In the genomic region with DNA sequence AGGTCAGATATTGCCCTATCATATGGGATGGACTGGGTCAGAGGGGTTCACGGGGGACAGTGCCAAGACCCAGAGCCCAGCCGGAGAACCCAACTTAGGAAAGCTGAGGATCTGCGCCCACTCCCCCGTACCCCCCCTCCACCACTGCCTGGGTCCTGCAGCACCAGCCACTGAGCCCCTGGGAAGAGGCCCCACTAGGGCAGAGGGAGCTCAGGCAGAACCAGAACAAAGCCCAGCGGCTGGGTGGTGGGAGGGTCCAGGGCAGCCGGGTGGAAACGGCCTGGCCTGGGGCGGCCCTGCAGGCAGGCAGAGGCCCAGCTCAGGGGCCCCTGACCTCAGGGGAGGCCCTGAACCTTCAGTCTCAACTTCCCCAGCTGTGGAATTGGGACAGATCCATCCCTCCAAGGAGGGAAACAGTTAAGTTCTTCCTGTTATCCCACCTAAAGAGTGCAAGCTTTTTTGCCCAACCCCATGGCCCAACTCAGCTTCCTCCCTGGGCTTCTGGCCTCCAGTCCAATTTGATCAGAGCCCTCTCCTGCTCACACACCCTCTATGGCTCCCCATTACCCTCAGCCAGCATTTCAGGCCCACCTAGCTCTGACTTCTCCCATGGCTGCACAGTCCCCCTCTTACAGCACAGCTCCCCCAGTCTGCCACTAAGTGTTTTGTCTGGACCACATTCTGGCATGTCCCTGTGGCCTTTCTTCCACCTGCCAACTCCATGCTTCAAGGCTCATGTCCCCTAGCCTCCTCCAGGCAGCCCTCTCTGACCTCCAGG, we compare ENCODE assay signal across 10 cellular contexts. TPM values are rescaled to one million over a fixed set of nuclear protein-coding genes. Genes with fewer than 3 reads are reported as not detected.
A peak's percentile ranks its signal among the peaks of the same experiment; 100 is the strongest.
DNase-seq lines count a peak whose midpoint lies in the region; ATAC-seq, FAIRE-seq and TF ChIP-seq lines count a peak whose summit lies in the region.
"Had no signal": no experiment of that assay in that cellular context is flagged by ENCODE, and none has a peak within 500 bp of the region (broad histone marks: within the 10 kb centered on the region; RNA-seq: fewer than 3 reads in every experiment).

No MANE protein-coding gene starts in this region.

- peak overlapping the region; percentile 92 to 96 for H3K27ac ChIP-seq in A549
- H3K27ac ChIP-seq in coronary artery, result peak overlapping the region; percentile 61 to 91
- no peak overlapping the region for H3K27ac ChIP-seq in suprapubic skin
- H3K27ac ChIP-seq: KMS-11 had no signal

- H3K27me3 Mint-ChIP-seq in IgD-negative memory B cell (no peaks in the 10 kb centered on the region), naive B cell (no peaks in the 10 kb centered on the region)

- H3K4me1 ChIP-seq in A549 (peaks cover 69% of the 10 kb centered on the region), suprapubic skin (peaks cover 40% of the 10 kb centered on the region)

- no peak for DNase-seq in A549 (ENCODE audit: low read depth in 1 of 2, low spot score in 1 of 2)
- DNase-seq in coronary artery (ENCODE audit: low spot score), result no peak
- no peak for DNase-seq in naive B cell
- no peak for DNase-seq in NCI-H1694 treated with DMSO at 0.1 percent for 48 hours (lab: John Stamatoyannopoulos, UW)
- no peak for DNase-seq in activated T-cell treated with anti-CD3 and anti-CD28 coated beads for 4 hours
- no peak for DNase-seq in NCI-H1694 (lab: John Stamatoyannopoulos, UW)
- no peak for DNase-seq in suprapubic skin (ENCODE audit: low spot score in 2 of 2)

- TF ChIP-seq CTCF in A549 (IDR thresholded peaks at IDR 0.05) (no peak), coronary artery (IDR thresholded peaks at IDR 0.05) (no peak), suprapubic skin (IDR thresholded peaks at IDR 0.05) (no peak)

- TF ChIP-seq POLR2A in A549 (IDR thresholded peaks at IDR 0.05; ENCODE audit: low read length), result no peak
- TF ChIP-seq POLR2A in suprapubic skin (IDR thresholded peaks at IDR 0.05), result no peak

- 65% methylated on average over 4 of the region's 8 CpGs for WGBS in A549 (ENCODE audit: missing lambda C conversion rate)
- WGBS in suprapubic skin, result 100% methylated on average over 2 of the region's 8 CpGs

- H3K4me3 Mint-ChIP-seq in IgD-negative memory B cell, result peak overlapping the region in 3 of 4 donors; percentile 15 to 64 (median 49)
- H3K4me3 Mint-ChIP-seq in naive B cell, result peak overlapping the region in 5 of 8 donors; percentile 4 to 82 (median 47)

- H3K27me3 ChIP-seq in suprapubic skin, result no peaks in the 10 kb centered on the region

- TF ChIP-seq RAD21 in A549 (conservative IDR thresholded peaks at IDR 0.05 in 1 of 2, IDR thresholded peaks at IDR 0.05 in 1 of 2), result no peak

- no peak for FAIRE-seq in A549 (lab: Jason Lieb, UNC)
- FAIRE-seq: urothelium cell line had no signal

- H3K4me3 ChIP-seq in A549 (peak overlapping the region; percentile 93), coronary artery (peak overlapping the region; percentile 6), suprapubic skin (no peak overlapping the region)

- POLR2A ChIA-PET in A549 (lab: Yijun Ruan, JAX), result interaction anchor here (1.6 kb wide), 1 partner anchor 8 kb away, joined by 5 read pairs; no protein-coding TSS in a partner anchor

- H3K4me1 Mint-ChIP-seq in IgD-negative memory B cell, result peaks cover 4 to 11% (median 5%) of the 10 kb centered on the region in 3 donors
- H3K4me1 Mint-ChIP-seq in naive B cell, result peaks cover 16 to 32% (median 21%) of the 10 kb centered on the region in 3 donors

- H3K36me3 ChIP-seq in suprapubic skin, result peaks cover 25% of the 10 kb centered on the region

- H3K36me3 Mint-ChIP-seq in IgD-negative memory B cell (no peaks in the 10 kb centered on the region), naive B cell (no peaks in the 10 kb centered on the region)

- H3K4me2 ChIP-seq in A549, result peak overlapping the region; percentile 90

- ATAC-seq in A549 (no peak), naive B cell (ENCODE audit: low read depth in 2 of 2) (no peak)

- H3K9me3 ChIP-seq in A549, result no peaks in the 10 kb centered on the region
- no peaks in the 10 kb centered on the region for H3K9me3 ChIP-seq in suprapubic skin

- CTCF ChIA-PET in A549 (lab: Yijun Ruan, JAX), result interaction anchor here (0.7 to 10.0 kb wide), 9 partner anchors 7 to 527 kb away, joined by 3 to 62 read pairs (median 3); a partner anchor contains a TSS

- H3K27ac Mint-ChIP-seq in IgD-negative memory B cell, result peak overlapping the region in 2 of 3 donors; percentile 56 to 82
- H3K27ac Mint-ChIP-seq in naive B cell, result peak overlapping the region in 3 of 6 donors; percentile 51 to 75 (median 62)

- TF ChIP-seq EP300 in A549 (IDR thresholded peaks at IDR 0.05) (no peak), suprapubic skin (IDR thresholded peaks at IDR 0.05) (no peak)

- no peaks in the 10 kb centered on the region for H3K9me3 Mint-ChIP-seq in IgD-negative memory B cell
- no peaks in the 10 kb centered on the region for H3K9me3 Mint-ChIP-seq in naive B cell

TF ChIP-seq in A549, 52 proteins besides CTCF, POLR2A, EP300 and RAD21 (continues in another document):
- no peak for TF ChIP-seq RARB (CRISPR knock-in tag; IDR thresholded peaks at IDR 0.05)
- peak; percentile 91 for TF ChIP-seq ZFP36 (IDR thresholded peaks at IDR 0.05; ENCODE audit: borderline replicate concordance, partially characterized antibody)
- TF ChIP-seq JUN (IDR thresholded peaks at IDR 0.05), result no peak
- no peak for TF ChIP-seq POLR2AphosphoS2 (conservative IDR thresholded peaks at IDR 0.05; ENCODE audit: low read length)
- TF ChIP-seq KDM1A (IDR thresholded peaks at IDR 0.05; ENCODE audit: low read depth), result peak; percentile 89; the same call in 1 of the 2 replicates
- TF ChIP-seq EHF (CRISPR knock-in tag; IDR thresholded peaks at IDR 0.05), result no peak
- no peak for TF ChIP-seq BHLHE40 (IDR thresholded peaks at IDR 0.05; ENCODE audit: low read depth, low read length)
- TF ChIP-seq, protein P1, sequence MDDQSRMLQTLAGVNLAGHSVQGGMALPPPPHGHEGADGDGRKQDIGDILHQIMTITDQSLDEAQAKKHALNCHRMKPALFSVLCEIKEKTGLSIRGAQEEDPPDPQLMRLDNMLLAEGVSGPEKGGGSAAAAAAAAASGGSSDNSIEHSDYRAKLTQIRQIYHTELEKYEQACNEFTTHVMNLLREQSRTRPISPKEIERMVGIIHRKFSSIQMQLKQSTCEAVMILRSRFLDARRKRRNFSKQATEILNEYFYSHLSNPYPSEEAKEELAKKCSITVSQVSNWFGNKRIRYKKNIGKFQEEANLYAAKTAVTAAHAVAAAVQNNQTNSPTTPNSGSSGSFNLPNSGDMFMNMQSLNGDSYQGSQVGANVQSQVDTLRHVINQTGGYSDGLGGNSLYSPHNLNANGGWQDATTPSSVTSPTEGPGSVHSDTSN (IDR thresholded peaks at IDR 0.05), result no peak
- no peak for TF ChIP-seq FOSL2 (IDR thresholded peaks at IDR 0.05)
- TF ChIP-seq FOSL2 (CRISPR knock-in tag; IDR thresholded peaks at IDR 0.05), result no peak
- no peak for TF ChIP-seq CHD4 (IDR thresholded peaks at IDR 0.05; ENCODE audit: borderline replicate concordance)
- no peak for TF ChIP-seq RCOR1 (IDR thresholded peaks at IDR 0.05; ENCODE audit: low read depth, low read length)
- peak; percentile 57; the same call in 1 of the 2 replicates for TF ChIP-seq HDAC2 (IDR thresholded peaks at IDR 0.05)

RNA-seq across cellular contexts. Expression of a gene that starts 3.1 kb away (rescaled TPM):
- polyA plus RNA-seq in A549 (2011; rRNA removed), result 30.4 and 31.9 TPM in 2 replicates
- 68.5 and 118 TPM in 2 replicates for polyA plus RNA-seq in A549 (2012; cell fraction: cytosol; rRNA removed)
- 86.5 and 152 TPM in 2 replicates for polyA plus RNA-seq in A549 (2012; cell fraction: nucleus; rRNA removed)
- 37.7 to 42.4 TPM (median 42.1 TPM) in 3 replicates for polyA plus RNA-seq in A549 (2017; fragmentation: RNase III; extraction: RNeasy Plus Mini Kit Qiagen cat#74134 plus additional on column Dnase treatment)
- polyA minus RNA-seq in A549 (2011; rRNA and poly(A)+ RNA removed), result 18.0 and 28.2 TPM in 2 replicates
- 1.3 TPM for polyA plus RNA-seq in IgD-negative memory B cell
- 1 to 10 TPM in 3 of 6 donors, under 1 TPM in 2, not detected in 1; 0.33 to 1.6 (median 1.0) TPM for polyA plus RNA-seq in naive B cell (ENCODE audit: low read depth in 6 of 6)
- total RNA-seq in suprapubic skin, result 10 to 100 TPM; 25.8 to 79.3 (median 54.8) TPM

RNA-seq across cellular contexts. Expression of a gene that starts 16.6 kb away (rescaled TPM):
- polyA plus RNA-seq in A549 (2011; rRNA removed) (5.5 and 8.5 TPM in 2 replicates), A549 (2017; fragmentation: RNase III; extraction: RNeasy Plus Mini Kit Qiagen cat#74134 plus additional on column Dnase treatment) (6.0 to 10.7 TPM (median 9.2 TPM) in 3 replicates), IgD-negative memory B cell (46.0 TPM), naive B cell (ENCODE audit: low read depth in 6 of 6) (10 to 100 TPM; 32.8 to 82.8 (median 39.3) TPM)
- 7.7 and 9.8 TPM in 2 replicates for polyA plus RNA-seq in A549 (2012; cell fraction: cytosol; rRNA removed)
- polyA plus RNA-seq in A549 (2012; cell fraction: nucleus; rRNA removed), result 9.2 and 9.3 TPM in 2 replicates
- polyA minus RNA-seq in A549 (2011; rRNA and poly(A)+ RNA removed), result 6.3 and 6.7 TPM in 2 replicates
- total RNA-seq in suprapubic skin, result 1 to 10 TPM; 2.7 to 9.7 (median 4.8) TPM

RNA-seq across cellular contexts. Expression of a gene that starts 21.9 kb away (rescaled TPM):
- polyA plus RNA-seq in A549 (2011; rRNA removed), result 0.03 and 0.04 TPM in 2 replicates
- polyA plus RNA-seq in A549 (2012; cell fraction: cytosol; rRNA removed), result 0.03 TPM in 2 replicates
- 0.10 and 0.12 TPM in 2 replicates for polyA plus RNA-seq in A549 (2012; cell fraction: nucleus; rRNA removed)
- not detected in 3 replicates for polyA plus RNA-seq in A549 (2017; fragmentation: RNase III; extraction: RNeasy Plus Mini Kit Qiagen cat#74134 plus additional on column Dnase treatment)
- 0.08 TPM in 1 of 2 replicates, not detected in the other for polyA minus RNA-seq in A549 (2011; rRNA and poly(A)+ RNA removed)
- polyA plus RNA-seq in IgD-negative memory B cell, result not detected
- polyA plus RNA-seq in naive B cell (ENCODE audit: low read depth in 6 of 6), result not detected
- total RNA-seq in suprapubic skin, result 1 to 10 TPM; 1.2 to 8.4 (median 2.1) TPM

RNA-seq across cellular contexts. Expression of a gene that starts 24.6 kb away (rescaled TPM):
- polyA plus RNA-seq in A549 (2011; rRNA removed) (52.1 and 56.0 TPM in 2 replicates), A549 (2017; fragmentation: RNase III; extraction: RNeasy Plus Mini Kit Qiagen cat#74134 plus additional on column Dnase treatment) (64.0 to 67.6 TPM (median 65.7 TPM) in 3 replicates), IgD-negative memory B cell (115 TPM), naive B cell (ENCODE audit: low read depth in 6 of 6) (100 to 1,000 TPM; 102 to 183 (median 108) TPM)
- 86.5 and 87.5 TPM in 2 replicates for polyA plus RNA-seq in A549 (2012; cell fraction: cytosol; rRNA removed)
- 96.9 and 101 TPM in 2 replicates for polyA plus RNA-seq in A549 (2012; cell fraction: nucleus; rRNA removed)
- 18.7 and 20.4 TPM in 2 replicates for polyA minus RNA-seq in A549 (2011; rRNA and poly(A)+ RNA removed)
- 10 to 100 TPM; 54.6 to 66.8 (median 63.7) TPM for total RNA-seq in suprapubic skin

RNA-seq across cellular contexts. Expression of a gene that starts 27.5 kb away (rescaled TPM):
- polyA plus RNA-seq in A549 (2011; rRNA removed) (10.1 and 10.2 TPM in 2 replicates), A549 (2017; fragmentation: RNase III; extraction: RNeasy Plus Mini Kit Qiagen cat#74134 plus additional on column Dnase treatment) (15.5 to 18.4 TPM (median 16.5 TPM) in 3 replicates), IgD-negative memory B cell (52.5 TPM), naive B cell (ENCODE audit: low read depth in 6 of 6) (10 to 100 TPM; 46.2 to 70.0 (median 58.7) TPM)
- 23.8 and 28.6 TPM in 2 replicates for polyA plus RNA-seq in A549 (2012; cell fraction: cytosol; rRNA removed)
- 18.2 and 19.8 TPM in 2 replicates for polyA plus RNA-seq in A549 (2012; cell fraction: nucleus; rRNA removed)
- 8.7 and 11.7 TPM in 2 replicates for polyA minus RNA-seq in A549 (2011; rRNA and poly(A)+ RNA removed)
- total RNA-seq in suprapubic skin, result 10 to 100 TPM; 17.3 to 25.2 (median 21.6) TPM

Comparison
In these comparisons a context has a peak if more than half of its experiments do, and no peak if none do; other contexts are left out.
1. RNA of a gene that starts 3.1 kb away (polyA plus RNA-seq): 30.4 to 152 TPM in A549; 1.3 TPM in IgD-negative memory B cell (single experiment) and 0.33 to 1.6 TPM in naive B cell; every median in the first group is over 10 times any median in the second.